28 cellular contexts compared by ENCODE assay signal in the genomic region with DNA sequence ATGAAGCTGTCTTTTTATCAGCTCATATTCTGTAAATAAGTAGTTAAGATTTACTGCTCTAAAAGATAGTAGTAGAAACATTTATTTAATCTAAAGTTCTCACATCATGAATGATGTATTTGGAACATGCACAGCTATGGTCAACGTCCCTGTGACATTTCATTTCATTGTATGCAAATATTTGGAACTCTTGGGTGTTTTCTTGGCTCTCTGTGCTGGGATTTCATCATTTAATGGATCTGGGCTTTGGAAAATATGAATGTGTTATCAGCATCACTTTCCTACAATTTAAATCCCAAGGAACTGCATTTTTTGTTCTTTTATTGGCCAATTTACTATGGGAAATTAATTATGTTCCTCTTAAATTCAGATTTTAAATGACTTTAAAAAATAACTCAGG.
"Had no signal": no experiment of that assay in that cellular context is flagged by ENCODE, and none has a peak within 500 bp of the region (broad histone marks: within the 10 kb centered on the region; RNA-seq: fewer than 3 reads in every experiment).

No MANE protein-coding gene starts in this region.

- H3K9me3 ChIP-seq: ovary, psoas muscle, right lobe of liver, sigmoid colon, suprapubic skin, testis, tibial artery, upper lobe of left lung, vagina had no signal

- H3K36me3 ChIP-seq: neural progenitor cell, ovary, right lobe of liver, sigmoid colon, suprapubic skin, tibial artery, upper lobe of left lung, vagina had no signal

- H3K9ac ChIP-seq: neural progenitor cell, parathyroid adenoma had no signal

- H3K27ac ChIP-seq: neural progenitor cell, ovary, parathyroid adenoma, psoas muscle, right lobe of liver, sigmoid colon, suprapubic skin, testis, tibial artery, upper lobe of left lung, vagina had no signal

- ATAC-seq: natural killer cell; psoas muscle; right cardiac atrium; right lobe of liver; stimulated activated effector memory CD8-positive, alpha-beta T cell treated with anti-CD3 and anti-CD28 coated beads, Interleukin-12 subunit alpha, Interleukin-12 subunit beta, amount 100 ng/mL, for 72 hours; stimulated activated naive CD8-positive, alpha-beta T cell treated with anti-CD3 and anti-CD28 coated beads, Interleukin-15, amount 100 ng/mL, for 72 hours; stimulated activated naive CD8-positive, alpha-beta T cell treated with anti-CD3 and anti-CD28 coated beads, Interleukin-15, Interleukin-2, amounts not matched to agents 100 U/mL and 50 U/mL, for 24 hours had no signal

- H3K4me1 ChIP-seq: parathyroid adenoma, psoas muscle, right lobe of liver, sigmoid colon, suprapubic skin, testis, tibial artery, upper lobe of left lung, vagina had no signal

- H3K27me3 ChIP-seq: neural progenitor cell, ovary, right lobe of liver, sigmoid colon, suprapubic skin, testis, tibial artery, upper lobe of left lung, vagina had no signal

- H3K79me2 ChIP-seq: parathyroid adenoma had no signal

- H3K4me3 ChIP-seq: neural progenitor cell, ovary, psoas muscle, right lobe of liver, sigmoid colon, suprapubic skin, testis, tibial artery, upper lobe of left lung, vagina had no signal

- H3K4me3 Mint-ChIP-seq: natural killer cell; nephron; neural progenitor cell; stimulated activated effector memory CD8-positive, alpha-beta T cell treated with anti-CD3 and anti-CD28 coated beads, Interleukin-12 subunit alpha, Interleukin-12 subunit beta, amount 100 ng/mL, for 72 hours; stimulated activated naive CD8-positive, alpha-beta T cell treated with anti-CD3 and anti-CD28 coated beads, Interleukin-15, amount 100 ng/mL, for 72 hours had no signal

- H3K27me3 Mint-ChIP-seq: stimulated activated naive CD8-positive, alpha-beta T cell treated with anti-CD3 and anti-CD28 coated beads, Interleukin-15, amount 100 ng/mL, for 72 hours had no signal

- H2AFZ ChIP-seq: neural progenitor cell, parathyroid adenoma had no signal

- H3K36me3 Mint-ChIP-seq: natural killer cell; stimulated activated effector memory CD8-positive, alpha-beta T cell treated with anti-CD3 and anti-CD28 coated beads, Interleukin-12 subunit alpha, Interleukin-12 subunit beta, amount 100 ng/mL, for 72 hours had no signal

- H3K27ac Mint-ChIP-seq: natural killer cell; nephron; neural progenitor cell; progenitor cell of endocrine pancreas; stimulated activated effector memory CD8-positive, alpha-beta T cell treated with anti-CD3 and anti-CD28 coated beads, Interleukin-12 subunit alpha, Interleukin-12 subunit beta, amount 100 ng/mL, for 72 hours; stimulated activated naive CD8-positive, alpha-beta T cell treated with anti-CD3 and anti-CD28 coated beads, Interleukin-15, amount 100 ng/mL, for 72 hours had no signal

- H3K4me1 Mint-ChIP-seq: natural killer cell; nephron; neural progenitor cell; stimulated activated effector memory CD8-positive, alpha-beta T cell treated with anti-CD3 and anti-CD28 coated beads, Interleukin-12 subunit alpha, Interleukin-12 subunit beta, amount 100 ng/mL, for 72 hours; stimulated activated naive CD8-positive, alpha-beta T cell treated with anti-CD3 and anti-CD28 coated beads, Interleukin-15, amount 100 ng/mL, for 72 hours had no signal

- H3K4me2 ChIP-seq: neural progenitor cell had no signal

- DNase-seq: natural killer cell; occipital lobe; ovary; posterior cingulate gyrus; psoas muscle; right cardiac atrium; right lobe of liver; sigmoid colon; small intestine; stimulated activated CD4-positive, alpha-beta T cell treated with anti-CD3 and anti-CD28 coated beads, Interleukin-15, amount 100 ng/mL, for 24 hours; stimulated activated CD4-positive, alpha-beta T cell treated with anti-CD3 and anti-CD28 coated beads, Interleukin-2, amount 100 ng/mL, for 24 hours; stimulated activated CD4-positive, alpha-beta T cell treated with anti-CD3 and anti-CD28 coated beads, Interleukin-2, amount 100 ng/mL, for 48 hours; stimulated activated CD4-positive, alpha-beta T cell treated with anti-CD3 and anti-CD28 coated beads, Interleukin-4, amount 100 ng/mL, for 24 hours; stimulated activated naive CD4-positive, alpha-beta T cell; stimulated activated naive CD8-positive, alpha-beta T cell treated with anti-CD3 and anti-CD28 coated beads, Interleukin-15, amount 100 ng/mL, for 72 hours; stimulated activated naive CD8-positive, alpha-beta T cell treated with anti-CD3 and anti-CD28 coated beads, Interleukin-15, Interleukin-2, amounts not matched to agents 100 U/mL and 50 U/mL, for 24 hours; substantia nigra; testis; tibial artery; trophoblast cell; upper lobe of left lung had no signal
